ENCODE assay signal across 2 cellular contexts in genomic region chr4:21476753-21477152, GRCh38.
TF ChIP-seq lines count a peak whose summit lies in the region.

No MANE protein-coding gene starts in this region.

TF ChIP-seq in HepG2, 621 proteins besides CTCF, POLR2A, EP300 and RAD21 (continued from another document):
- peak; percentile 59 to 94 for TF ChIP-seq REST (IDR thresholded peaks at IDR 0.05; ENCODE audit: borderline replicate concordance in 1 of 2, low read depth in 1 of 2, low read length in 2 of 2)

TF ChIP-seq in WTC11, 78 proteins besides CTCF, POLR2A, EP300 and RAD21 (continued from another document):
- TF ChIP-seq ZNF425 (CRISPR knock-in tag; conservative IDR thresholded peaks at IDR 0.05) (no peak), ERG (CRISPR knock-in tag; IDR thresholded peaks at IDR 0.05) (no peak), ZNF671 (CRISPR knock-in tag; IDR thresholded peaks at IDR 0.05) (no peak), SMAD4 (CRISPR knock-in tag; IDR thresholded peaks at IDR 0.05) (no peak), CBFB (CRISPR knock-in tag; IDR thresholded peaks at IDR 0.05; ENCODE audit: low read depth) (no peak), CDX4 (CRISPR knock-in tag; IDR thresholded peaks at IDR 0.05; ENCODE audit: borderline replicate concordance) (no peak), MAX (CRISPR knock-in tag; IDR thresholded peaks at IDR 0.05) (no peak), FOXK1 (CRISPR knock-in tag; IDR thresholded peaks at IDR 0.05) (peak; percentile 55; the same call in 1 of the 2 replicates), ZNF512 (CRISPR knock-in tag; IDR thresholded peaks at IDR 0.05; ENCODE audit: borderline replicate concordance) (no peak), ATF2 (CRISPR knock-in tag; IDR thresholded peaks at IDR 0.05; ENCODE audit: borderline replicate concordance, low read depth) (no peak), RORB (CRISPR knock-in tag; IDR thresholded peaks at IDR 0.05) (no peak), ZBTB43 (CRISPR knock-in tag; IDR thresholded peaks at IDR 0.05) (no peak), AFF4 (CRISPR knock-in tag; IDR thresholded peaks at IDR 0.05; ENCODE audit: borderline replicate concordance) (no peak), SP1 (CRISPR knock-in tag; conservative IDR thresholded peaks at IDR 0.05) (0 out of 2 replicates have a peak, but pooled peaks have one; percentile 18), FOXJ3 (CRISPR knock-in tag; IDR thresholded peaks at IDR 0.05; ENCODE audit: borderline replicate concordance) (no peak), PRRX2 (CRISPR knock-in tag; IDR thresholded peaks at IDR 0.05) (no peak), SMAD3 (CRISPR knock-in tag; IDR thresholded peaks at IDR 0.05; ENCODE audit: borderline replicate concordance) (peak; percentile 38; the same call in 1 of the 2 replicates), MXD4 (CRISPR knock-in tag; IDR thresholded peaks at IDR 0.05; ENCODE audit: borderline replicate concordance) (no peak), ZMAT4 (CRISPR knock-in tag; IDR thresholded peaks at IDR 0.05) (no peak), CREB1 (CRISPR knock-in tag; IDR thresholded peaks at IDR 0.05) (no peak), GTF2I (CRISPR knock-in tag; conservative IDR thresholded peaks at IDR 0.05) (no peak)
